ENCODE assay signal across 1 cellular context in the genomic region with DNA sequence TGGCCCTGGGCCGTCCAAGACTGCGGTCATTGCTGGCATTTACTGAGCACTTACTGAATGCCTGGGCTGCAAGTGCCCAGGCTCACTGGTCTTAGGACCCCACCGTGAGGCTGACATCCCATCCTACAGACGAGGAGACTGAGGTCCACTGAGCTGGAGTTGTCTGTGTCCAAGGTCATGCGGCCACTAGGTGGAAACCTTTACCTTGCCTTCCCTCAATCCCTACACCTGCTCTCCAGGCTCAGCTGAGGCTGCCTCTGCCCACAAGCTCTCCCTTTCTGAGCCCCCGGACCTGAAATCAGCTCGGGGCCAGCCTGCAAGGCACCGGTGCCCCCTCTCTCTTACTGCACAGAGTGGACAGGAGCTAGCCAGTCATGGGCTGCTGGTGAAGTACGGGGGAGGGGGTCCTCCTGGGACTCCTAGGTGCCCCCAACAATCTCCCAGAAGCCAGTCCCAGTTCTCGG.
TF ChIP-seq lines count a peak whose summit lies in the region.

No MANE protein-coding gene starts in this region.

TF ChIP-seq in HEK293, 187 proteins besides CTCF, POLR2A, EP300 and RAD21 (continued from another document and continues in another):
- TF ChIP-seq, protein P1, sequence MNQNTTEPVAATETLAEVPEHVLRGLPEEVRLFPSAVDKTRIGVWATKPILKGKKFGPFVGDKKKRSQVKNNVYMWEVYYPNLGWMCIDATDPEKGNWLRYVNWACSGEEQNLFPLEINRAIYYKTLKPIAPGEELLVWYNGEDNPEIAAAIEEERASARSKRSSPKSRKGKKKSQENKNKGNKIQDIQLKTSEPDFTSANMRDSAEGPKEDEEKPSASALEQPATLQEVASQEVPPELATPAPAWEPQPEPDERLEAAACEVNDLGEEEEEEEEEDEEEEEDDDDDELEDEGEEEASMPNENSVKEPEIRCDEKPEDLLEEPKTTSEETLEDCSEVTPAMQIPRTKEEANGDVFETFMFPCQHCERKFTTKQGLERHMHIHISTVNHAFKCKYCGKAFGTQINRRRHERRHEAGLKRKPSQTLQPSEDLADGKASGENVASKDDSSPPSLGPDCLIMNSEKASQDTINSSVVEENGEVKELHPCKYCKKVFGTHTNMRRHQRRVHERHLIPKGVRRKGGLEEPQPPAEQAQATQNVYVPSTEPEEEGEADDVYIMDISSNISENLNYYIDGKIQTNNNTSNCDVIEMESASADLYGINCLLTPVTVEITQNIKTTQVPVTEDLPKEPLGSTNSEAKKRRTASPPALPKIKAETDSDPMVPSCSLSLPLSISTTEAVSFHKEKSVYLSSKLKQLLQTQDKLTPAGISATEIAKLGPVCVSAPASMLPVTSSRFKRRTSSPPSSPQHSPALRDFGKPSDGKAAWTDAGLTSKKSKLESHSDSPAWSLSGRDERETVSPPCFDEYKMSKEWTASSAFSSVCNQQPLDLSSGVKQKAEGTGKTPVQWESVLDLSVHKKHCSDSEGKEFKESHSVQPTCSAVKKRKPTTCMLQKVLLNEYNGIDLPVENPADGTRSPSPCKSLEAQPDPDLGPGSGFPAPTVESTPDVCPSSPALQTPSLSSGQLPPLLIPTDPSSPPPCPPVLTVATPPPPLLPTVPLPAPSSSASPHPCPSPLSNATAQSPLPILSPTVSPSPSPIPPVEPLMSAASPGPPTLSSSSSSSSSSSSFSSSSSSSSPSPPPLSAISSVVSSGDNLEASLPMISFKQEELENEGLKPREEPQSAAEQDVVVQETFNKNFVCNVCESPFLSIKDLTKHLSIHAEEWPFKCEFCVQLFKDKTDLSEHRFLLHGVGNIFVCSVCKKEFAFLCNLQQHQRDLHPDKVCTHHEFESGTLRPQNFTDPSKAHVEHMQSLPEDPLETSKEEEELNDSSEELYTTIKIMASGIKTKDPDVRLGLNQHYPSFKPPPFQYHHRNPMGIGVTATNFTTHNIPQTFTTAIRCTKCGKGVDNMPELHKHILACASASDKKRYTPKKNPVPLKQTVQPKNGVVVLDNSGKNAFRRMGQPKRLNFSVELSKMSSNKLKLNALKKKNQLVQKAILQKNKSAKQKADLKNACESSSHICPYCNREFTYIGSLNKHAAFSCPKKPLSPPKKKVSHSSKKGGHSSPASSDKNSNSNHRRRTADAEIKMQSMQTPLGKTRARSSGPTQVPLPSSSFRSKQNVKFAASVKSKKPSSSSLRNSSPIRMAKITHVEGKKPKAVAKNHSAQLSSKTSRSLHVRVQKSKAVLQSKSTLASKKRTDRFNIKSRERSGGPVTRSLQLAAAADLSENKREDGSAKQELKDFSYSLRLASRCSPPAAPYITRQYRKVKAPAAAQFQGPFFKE (tag by site-specific recombination; IDR thresholded peaks at IDR 0.05; ENCODE audit: borderline replicate concordance): no peak
- TF ChIP-seq, protein P2, sequence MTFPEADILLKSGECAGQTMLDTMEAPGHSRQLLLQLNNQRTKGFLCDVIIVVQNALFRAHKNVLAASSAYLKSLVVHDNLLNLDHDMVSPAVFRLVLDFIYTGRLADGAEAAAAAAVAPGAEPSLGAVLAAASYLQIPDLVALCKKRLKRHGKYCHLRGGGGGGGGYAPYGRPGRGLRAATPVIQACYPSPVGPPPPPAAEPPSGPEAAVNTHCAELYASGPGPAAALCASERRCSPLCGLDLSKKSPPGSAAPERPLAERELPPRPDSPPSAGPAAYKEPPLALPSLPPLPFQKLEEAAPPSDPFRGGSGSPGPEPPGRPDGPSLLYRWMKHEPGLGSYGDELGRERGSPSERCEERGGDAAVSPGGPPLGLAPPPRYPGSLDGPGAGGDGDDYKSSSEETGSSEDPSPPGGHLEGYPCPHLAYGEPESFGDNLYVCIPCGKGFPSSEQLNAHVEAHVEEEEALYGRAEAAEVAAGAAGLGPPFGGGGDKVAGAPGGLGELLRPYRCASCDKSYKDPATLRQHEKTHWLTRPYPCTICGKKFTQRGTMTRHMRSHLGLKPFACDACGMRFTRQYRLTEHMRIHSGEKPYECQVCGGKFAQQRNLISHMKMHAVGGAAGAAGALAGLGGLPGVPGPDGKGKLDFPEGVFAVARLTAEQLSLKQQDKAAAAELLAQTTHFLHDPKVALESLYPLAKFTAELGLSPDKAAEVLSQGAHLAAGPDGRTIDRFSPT (tag by site-specific recombination; IDR thresholded peaks at IDR 0.05): no peak
- TF ChIP-seq GLIS2 (tag by site-specific recombination; IDR thresholded peaks at IDR 0.05) (no peak), PRDM1 (tag by site-specific recombination; IDR thresholded peaks at IDR 0.05) (no peak), ZNF747 (tag by site-specific recombination; IDR thresholded peaks at IDR 0.05) (no peak), ZBTB17 (tag by site-specific recombination; IDR thresholded peaks at IDR 0.05) (peak; percentile 72; the same call in 1 of the 2 replicates), ZNF776 (tag by site-specific recombination; IDR thresholded peaks at IDR 0.05; ENCODE audit: borderline replicate concordance) (no peak), FEZF1 (tag by site-specific recombination; IDR thresholded peaks at IDR 0.05) (no peak), ZNF132 (tag by site-specific recombination; IDR thresholded peaks at IDR 0.05; ENCODE audit: borderline replicate concordance) (no peak), ZNF626 (tag by site-specific recombination; IDR thresholded peaks at IDR 0.05) (no peak), ZNF37A (tag by site-specific recombination; IDR thresholded peaks at IDR 0.05) (no peak), ZBTB1 (tag by site-specific recombination; IDR thresholded peaks at IDR 0.05) (no peak), ZNF610 (tag by site-specific recombination; IDR thresholded peaks at IDR 0.05; ENCODE audit: borderline replicate concordance) (0 out of 2 replicates have a peak, but pooled peaks have one; percentile 33), SP2 (tag by site-specific recombination; IDR thresholded peaks at IDR 0.05) (no peak), ZNF629 (tag by site-specific recombination; IDR thresholded peaks at IDR 0.05) (no peak), ZNF114 (tag by site-specific recombination; IDR thresholded peaks at IDR 0.05) (no peak), EGR2 (tag by site-specific recombination; IDR thresholded peaks at IDR 0.05; ENCODE audit: low read depth) (no peak; the same call in 1 of the 2 replicates), SP7 (tag by site-specific recombination; IDR thresholded peaks at IDR 0.05) (peak; percentile 36; the same call in 1 of the 2 replicates), ZNF558 (tag by site-specific recombination; IDR thresholded peaks at IDR 0.05) (no peak), GLIS1 (tag by site-specific recombination; IDR thresholded peaks at IDR 0.05) (peak; percentile 10; the same call in 1 of the 2 replicates), ZNF530 (tag by site-specific recombination; IDR thresholded peaks at IDR 0.05; ENCODE audit: low read depth) (no peak), ZNF335 (tag by site-specific recombination; conservative IDR thresholded peaks at IDR 0.05) (no peak), ZBTB20 (tag by site-specific recombination; IDR thresholded peaks at IDR 0.05) (no peak), ZNF16 (tag by site-specific recombination; IDR thresholded peaks at IDR 0.05; ENCODE audit: low read depth) (no peak), ZFHX2 (tag by site-specific recombination; conservative IDR thresholded peaks at IDR 0.05) (0 out of 2 replicates have a peak, but pooled peaks have one; percentile 19), ZNF514 (tag by site-specific recombination; IDR thresholded peaks at IDR 0.05) (no peak), ZNF548 (tag by site-specific recombination; IDR thresholded peaks at IDR 0.05) (no peak), ZXDB (tag by site-specific recombination; IDR thresholded peaks at IDR 0.05) (0 out of 2 replicates have a peak, but pooled peaks have one; percentile 16), ZNF623 (tag by site-specific recombination; IDR thresholded peaks at IDR 0.05) (peak; percentile 17; the same call in 1 of the 2 replicates), ZNF423 (tag by site-specific recombination; IDR thresholded peaks at IDR 0.05) (no peak), IKZF3 (tag by site-specific recombination; IDR thresholded peaks at IDR 0.05) (no peak), ZNF266 (tag by site-specific recombination; IDR thresholded peaks at IDR 0.05; ENCODE audit: low read depth) (no peak), ZNF248 (tag by site-specific recombination; IDR thresholded peaks at IDR 0.05) (no peak), ZNF768 (tag by site-specific recombination; IDR thresholded peaks at IDR 0.05) (no peak; the same call in 1 of the 2 replicates), ZNF660 (tag by site-specific recombination; IDR thresholded peaks at IDR 0.05) (no peak), YY1 (tag by site-specific recombination; IDR thresholded peaks at IDR 0.05) (no peak), ZFP37 (tag by site-specific recombination; IDR thresholded peaks at IDR 0.05) (no peak), ZNF654 (tag by site-specific recombination; IDR thresholded peaks at IDR 0.05; ENCODE audit: low read depth) (peak; percentile 94), WT1 (tag by site-specific recombination; IDR thresholded peaks at IDR 0.05) (no peak), ZNF354C (tag by site-specific recombination; IDR thresholded peaks at IDR 0.05; ENCODE audit: borderline replicate concordance, low read depth) (no peak)
- TF ChIP-seq, protein P3, sequence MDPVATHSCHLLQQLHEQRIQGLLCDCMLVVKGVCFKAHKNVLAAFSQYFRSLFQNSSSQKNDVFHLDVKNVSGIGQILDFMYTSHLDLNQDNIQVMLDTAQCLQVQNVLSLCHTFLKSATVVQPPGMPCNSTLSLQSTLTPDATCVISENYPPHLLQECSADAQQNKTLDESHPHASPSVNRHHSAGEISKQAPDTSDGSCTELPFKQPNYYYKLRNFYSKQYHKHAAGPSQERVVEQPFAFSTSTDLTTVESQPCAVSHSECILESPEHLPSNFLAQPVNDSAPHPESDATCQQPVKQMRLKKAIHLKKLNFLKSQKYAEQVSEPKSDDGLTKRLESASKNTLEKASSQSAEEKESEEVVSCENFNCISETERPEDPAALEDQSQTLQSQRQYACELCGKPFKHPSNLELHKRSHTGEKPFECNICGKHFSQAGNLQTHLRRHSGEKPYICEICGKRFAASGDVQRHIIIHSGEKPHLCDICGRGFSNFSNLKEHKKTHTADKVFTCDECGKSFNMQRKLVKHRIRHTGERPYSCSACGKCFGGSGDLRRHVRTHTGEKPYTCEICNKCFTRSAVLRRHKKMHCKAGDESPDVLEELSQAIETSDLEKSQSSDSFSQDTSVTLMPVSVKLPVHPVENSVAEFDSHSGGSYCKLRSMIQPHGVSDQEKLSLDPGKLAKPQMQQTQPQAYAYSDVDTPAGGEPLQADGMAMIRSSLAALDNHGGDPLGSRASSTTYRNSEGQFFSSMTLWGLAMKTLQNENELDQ (tag by site-specific recombination; IDR thresholded peaks at IDR 0.05; ENCODE audit: low read depth): no peak
- TF ChIP-seq, protein P4, sequence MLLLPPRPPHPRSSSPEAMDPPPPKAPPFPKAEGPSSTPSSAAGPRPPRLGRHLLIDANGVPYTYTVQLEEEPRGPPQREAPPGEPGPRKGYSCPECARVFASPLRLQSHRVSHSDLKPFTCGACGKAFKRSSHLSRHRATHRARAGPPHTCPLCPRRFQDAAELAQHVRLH (tag by site-specific recombination; IDR thresholded peaks at IDR 0.05): peak; percentile 72
- TF ChIP-seq, protein P5, sequence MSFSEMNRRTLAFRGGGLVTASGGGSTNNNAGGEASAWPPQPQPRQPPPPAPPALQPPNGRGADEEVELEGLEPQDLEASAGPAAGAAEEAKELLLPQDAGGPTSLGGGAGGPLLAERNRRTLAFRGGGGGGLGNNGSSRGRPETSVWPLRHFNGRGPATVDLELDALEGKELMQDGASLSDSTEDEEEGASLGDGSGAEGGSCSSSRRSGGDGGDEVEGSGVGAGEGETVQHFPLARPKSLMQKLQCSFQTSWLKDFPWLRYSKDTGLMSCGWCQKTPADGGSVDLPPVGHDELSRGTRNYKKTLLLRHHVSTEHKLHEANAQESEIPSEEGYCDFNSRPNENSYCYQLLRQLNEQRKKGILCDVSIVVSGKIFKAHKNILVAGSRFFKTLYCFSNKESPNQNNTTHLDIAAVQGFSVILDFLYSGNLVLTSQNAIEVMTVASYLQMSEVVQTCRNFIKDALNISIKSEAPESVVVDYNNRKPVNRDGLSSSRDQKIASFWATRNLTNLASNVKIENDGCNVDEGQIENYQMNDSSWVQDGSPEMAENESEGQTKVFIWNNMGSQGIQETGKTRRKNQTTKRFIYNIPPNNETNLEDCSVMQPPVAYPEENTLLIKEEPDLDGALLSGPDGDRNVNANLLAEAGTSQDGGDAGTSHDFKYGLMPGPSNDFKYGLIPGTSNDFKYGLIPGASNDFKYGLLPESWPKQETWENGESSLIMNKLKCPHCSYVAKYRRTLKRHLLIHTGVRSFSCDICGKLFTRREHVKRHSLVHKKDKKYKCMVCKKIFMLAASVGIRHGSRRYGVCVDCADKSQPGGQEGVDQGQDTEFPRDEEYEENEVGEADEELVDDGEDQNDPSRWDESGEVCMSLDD (tag by site-specific recombination; IDR thresholded peaks at IDR 0.05): no peak
- TF ChIP-seq, protein P6, sequence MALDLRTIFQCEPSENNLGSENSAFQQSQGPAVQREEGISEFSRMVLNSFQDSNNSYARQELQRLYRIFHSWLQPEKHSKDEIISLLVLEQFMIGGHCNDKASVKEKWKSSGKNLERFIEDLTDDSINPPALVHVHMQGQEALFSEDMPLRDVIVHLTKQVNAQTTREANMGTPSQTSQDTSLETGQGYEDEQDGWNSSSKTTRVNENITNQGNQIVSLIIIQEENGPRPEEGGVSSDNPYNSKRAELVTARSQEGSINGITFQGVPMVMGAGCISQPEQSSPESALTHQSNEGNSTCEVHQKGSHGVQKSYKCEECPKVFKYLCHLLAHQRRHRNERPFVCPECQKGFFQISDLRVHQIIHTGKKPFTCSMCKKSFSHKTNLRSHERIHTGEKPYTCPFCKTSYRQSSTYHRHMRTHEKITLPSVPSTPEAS (tag by site-specific recombination; IDR thresholded peaks at IDR 0.05): no peak
- TF ChIP-seq, protein P7, sequence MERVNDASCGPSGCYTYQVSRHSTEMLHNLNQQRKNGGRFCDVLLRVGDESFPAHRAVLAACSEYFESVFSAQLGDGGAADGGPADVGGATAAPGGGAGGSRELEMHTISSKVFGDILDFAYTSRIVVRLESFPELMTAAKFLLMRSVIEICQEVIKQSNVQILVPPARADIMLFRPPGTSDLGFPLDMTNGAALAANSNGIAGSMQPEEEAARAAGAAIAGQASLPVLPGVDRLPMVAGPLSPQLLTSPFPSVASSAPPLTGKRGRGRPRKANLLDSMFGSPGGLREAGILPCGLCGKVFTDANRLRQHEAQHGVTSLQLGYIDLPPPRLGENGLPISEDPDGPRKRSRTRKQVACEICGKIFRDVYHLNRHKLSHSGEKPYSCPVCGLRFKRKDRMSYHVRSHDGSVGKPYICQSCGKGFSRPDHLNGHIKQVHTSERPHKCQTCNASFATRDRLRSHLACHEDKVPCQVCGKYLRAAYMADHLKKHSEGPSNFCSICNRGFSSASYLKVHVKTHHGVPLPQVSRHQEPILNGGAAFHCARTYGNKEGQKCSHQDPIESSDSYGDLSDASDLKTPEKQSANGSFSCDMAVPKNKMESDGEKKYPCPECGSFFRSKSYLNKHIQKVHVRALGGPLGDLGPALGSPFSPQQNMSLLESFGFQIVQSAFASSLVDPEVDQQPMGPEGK (tag by site-specific recombination; IDR thresholded peaks at IDR 0.05): peak; percentile 64
- TF ChIP-seq, protein P8, sequence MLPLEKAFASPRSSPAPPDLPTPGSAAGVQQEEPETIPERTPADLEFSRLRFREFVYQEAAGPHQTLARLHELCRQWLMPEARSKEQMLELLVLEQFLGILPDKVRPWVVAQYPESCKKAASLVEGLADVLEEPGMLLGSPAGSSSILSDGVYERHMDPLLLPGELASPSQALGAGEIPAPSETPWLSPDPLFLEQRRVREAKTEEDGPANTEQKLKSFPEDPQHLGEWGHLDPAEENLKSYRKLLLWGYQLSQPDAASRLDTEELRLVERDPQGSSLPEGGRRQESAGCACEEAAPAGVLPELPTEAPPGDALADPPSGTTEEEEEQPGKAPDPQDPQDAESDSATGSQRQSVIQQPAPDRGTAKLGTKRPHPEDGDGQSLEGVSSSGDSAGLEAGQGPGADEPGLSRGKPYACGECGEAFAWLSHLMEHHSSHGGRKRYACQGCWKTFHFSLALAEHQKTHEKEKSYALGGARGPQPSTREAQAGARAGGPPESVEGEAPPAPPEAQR (tag by site-specific recombination; IDR thresholded peaks at IDR 0.05): no peak
